ENCODE assay signal across 8 cellular contexts in the genomic region with DNA sequence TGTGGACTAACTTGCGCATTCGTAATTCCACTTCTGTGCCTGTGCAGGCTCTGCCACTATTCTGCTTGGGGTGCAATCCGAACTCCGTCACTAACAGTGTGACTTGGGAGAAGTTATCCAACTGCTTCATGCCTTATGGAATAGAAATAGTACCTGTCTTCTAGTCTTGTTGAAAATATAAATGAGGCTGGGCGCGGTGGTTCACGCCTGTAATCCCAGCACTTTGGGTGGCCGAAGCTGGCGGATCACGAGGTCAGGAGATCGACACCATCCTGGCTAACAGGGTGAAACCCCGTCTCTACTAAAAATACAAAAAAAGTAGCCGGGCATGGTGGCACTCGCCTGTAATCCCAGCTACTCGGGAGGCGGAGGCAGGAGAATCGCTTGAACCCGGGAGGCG. TPM values are rescaled to one million over a fixed set of nuclear protein-coding genes. Genes with fewer than 3 reads are reported as not detected.
"Had no signal": no experiment of that assay in that cellular context is flagged by ENCODE, and none has a peak within 500 bp of the region (broad histone marks: within the 10 kb centered on the region; RNA-seq: fewer than 3 reads in every experiment).

No MANE protein-coding gene starts in this region.

RNA-seq across cellular contexts. Expression of gene GABRA5, which starts 28.5 kb away (rescaled TPM):
- total RNA-seq: OCI-LY7, PC-3, PC-9, Peyer's patch, Right ventricle myocardium inferior, Right ventricle myocardium superior, RPMI7951, SJSA1 had no signal
